In the genomic region with DNA sequence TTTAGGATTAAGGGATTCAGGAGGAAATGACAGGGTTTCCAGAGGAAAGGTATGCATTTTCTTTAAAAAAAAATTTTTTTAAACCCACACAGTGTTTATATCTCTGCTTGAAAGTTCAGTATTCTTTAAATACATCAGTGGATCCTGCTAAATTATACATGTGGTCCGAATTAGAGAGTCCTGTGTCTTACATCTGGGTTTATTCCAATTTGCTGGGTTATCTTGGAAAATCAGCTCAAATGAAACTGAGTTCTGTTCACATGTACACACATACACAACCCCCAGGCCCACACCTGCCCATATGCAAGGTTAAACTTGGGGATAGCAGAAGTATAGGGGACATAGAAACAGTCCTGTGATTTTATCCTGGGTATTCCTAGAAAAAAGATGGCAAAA, we compare ENCODE assay signal across 1 cellular context.
TF ChIP-seq lines count a peak whose summit lies in the region.

No MANE protein-coding gene starts in this region.

TF ChIP-seq in GM23338, 12 proteins besides CTCF, POLR2A, EP300 and RAD21 (continued from another document):
- TF ChIP-seq, protein P1, sequence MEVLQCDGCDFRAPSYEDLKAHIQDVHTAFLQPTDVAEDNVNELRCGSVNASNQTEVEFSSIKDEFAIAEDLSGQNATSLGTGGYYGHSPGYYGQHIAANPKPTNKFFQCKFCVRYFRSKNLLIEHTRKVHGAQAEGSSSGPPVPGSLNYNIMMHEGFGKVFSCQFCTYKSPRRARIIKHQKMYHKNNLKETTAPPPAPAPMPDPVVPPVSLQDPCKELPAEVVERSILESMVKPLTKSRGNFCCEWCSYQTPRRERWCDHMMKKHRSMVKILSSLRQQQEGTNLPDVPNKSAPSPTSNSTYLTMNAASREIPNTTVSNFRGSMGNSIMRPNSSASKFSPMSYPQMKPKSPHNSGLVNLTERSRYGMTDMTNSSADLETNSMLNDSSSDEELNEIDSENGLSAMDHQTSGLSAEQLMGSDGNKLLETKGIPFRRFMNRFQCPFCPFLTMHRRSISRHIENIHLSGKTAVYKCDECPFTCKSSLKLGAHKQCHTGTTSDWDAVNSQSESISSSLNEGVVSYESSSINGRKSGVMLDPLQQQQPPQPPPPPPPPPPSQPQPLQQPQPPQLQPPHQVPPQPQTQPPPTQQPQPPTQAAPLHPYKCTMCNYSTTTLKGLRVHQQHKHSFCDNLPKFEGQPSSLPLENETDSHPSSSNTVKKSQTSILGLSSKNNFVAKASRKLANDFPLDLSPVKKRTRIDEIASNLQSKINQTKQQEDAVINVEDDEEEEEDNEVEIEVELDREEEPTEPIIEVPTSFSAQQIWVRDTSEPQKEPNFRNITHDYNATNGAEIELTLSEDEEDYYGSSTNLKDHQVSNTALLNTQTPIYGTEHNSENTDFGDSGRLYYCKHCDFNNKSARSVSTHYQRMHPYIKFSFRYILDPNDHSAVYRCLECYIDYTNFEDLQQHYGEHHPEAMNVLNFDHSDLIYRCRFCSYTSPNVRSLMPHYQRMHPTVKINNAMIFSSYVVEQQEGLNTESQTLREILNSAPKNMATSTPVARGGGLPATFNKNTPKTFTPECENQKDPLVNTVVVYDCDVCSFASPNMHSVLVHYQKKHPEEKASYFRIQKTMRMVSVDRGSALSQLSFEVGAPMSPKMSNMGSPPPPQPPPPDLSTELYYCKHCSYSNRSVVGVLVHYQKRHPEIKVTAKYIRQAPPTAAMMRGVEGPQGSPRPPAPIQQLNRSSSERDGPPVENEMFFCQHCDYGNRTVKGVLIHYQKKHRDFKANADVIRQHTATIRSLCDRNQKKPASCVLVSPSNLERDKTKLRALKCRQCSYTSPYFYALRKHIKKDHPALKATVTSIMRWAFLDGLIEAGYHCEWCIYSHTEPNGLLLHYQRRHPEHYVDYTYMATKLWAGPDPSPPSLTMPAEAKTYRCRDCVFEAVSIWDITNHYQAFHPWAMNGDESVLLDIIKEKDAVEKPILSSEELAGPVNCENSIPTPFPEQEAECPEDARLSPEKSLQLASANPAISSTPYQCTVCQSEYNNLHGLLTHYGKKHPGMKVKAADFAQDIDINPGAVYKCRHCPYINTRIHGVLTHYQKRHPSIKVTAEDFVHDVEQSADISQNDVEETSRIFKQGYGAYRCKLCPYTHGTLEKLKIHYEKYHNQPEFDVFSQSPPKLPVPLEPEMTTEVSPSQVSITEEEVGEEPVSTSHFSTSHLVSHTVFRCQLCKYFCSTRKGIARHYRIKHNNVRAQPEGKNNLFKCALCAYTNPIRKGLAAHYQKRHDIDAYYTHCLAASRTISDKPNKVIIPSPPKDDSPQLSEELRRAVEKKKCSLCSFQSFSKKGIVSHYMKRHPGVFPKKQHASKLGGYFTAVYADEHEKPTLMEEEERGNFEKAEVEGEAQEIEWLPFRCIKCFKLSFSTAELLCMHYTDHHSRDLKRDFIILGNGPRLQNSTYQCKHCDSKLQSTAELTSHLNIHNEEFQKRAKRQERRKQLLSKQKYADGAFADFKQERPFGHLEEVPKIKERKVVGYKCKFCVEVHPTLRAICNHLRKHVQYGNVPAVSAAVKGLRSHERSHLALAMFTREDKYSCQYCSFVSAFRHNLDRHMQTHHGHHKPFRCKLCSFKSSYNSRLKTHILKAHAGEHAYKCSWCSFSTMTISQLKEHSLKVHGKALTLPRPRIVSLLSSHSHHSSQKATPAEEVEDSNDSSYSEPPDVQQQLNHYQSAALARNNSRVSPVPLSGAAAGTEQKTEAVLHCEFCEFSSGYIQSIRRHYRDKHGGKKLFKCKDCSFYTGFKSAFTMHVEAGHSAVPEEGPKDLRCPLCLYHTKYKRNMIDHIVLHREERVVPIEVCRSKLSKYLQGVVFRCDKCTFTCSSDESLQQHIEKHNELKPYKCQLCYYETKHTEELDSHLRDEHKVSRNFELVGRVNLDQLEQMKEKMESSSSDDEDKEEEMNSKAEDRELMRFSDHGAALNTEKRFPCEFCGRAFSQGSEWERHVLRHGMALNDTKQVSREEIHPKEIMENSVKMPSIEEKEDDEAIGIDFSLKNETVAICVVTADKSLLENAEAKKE (CRISPR knock-in tag; IDR thresholded peaks at IDR 0.05): no peak
- TF ChIP-seq JUNB (IDR thresholded peaks at IDR 0.05; ENCODE audit: unreplicated experiment): no peak
- no peak for TF ChIP-seq ZNF114 (CRISPR knock-in tag; IDR thresholded peaks at IDR 0.05)
- no peak for TF ChIP-seq NANOG (IDR thresholded peaks at IDR 0.05; ENCODE audit: borderline replicate concordance)
- no peak for TF ChIP-seq CREB1 (CRISPR knock-in tag; IDR thresholded peaks at IDR 0.05; ENCODE audit: low read depth)
- TF ChIP-seq EZH2 (IDR thresholded peaks at IDR 0.05; ENCODE audit: low read depth, unreplicated experiment): no peak
- TF ChIP-seq STAT1 (IDR thresholded peaks at IDR 0.05; ENCODE audit: unreplicated experiment): no peak
